In genomic region chr9:91900057-91900816, GRCh38 we compare ENCODE assay signal across 1 cellular context.
TF ChIP-seq lines count a peak whose summit lies in the region.

No MANE protein-coding gene starts in this region.

TF ChIP-seq in K562, 482 proteins besides CTCF, POLR2A, EP300 and RAD21 (continued from another document and continues in another):
- TF ChIP-seq DEAF1 (CRISPR knock-in tag; IDR thresholded peaks at IDR 0.05) (no peak), HDGF (IDR thresholded peaks at IDR 0.05) (no peak), SUPT5H (IDR thresholded peaks at IDR 0.05) (peak; percentile 54; the same call in 1 of the 2 replicates), MLLT1 (IDR thresholded peaks at IDR 0.05) (no peak), TFAP4 (CRISPR knock-in tag; IDR thresholded peaks at IDR 0.05; ENCODE audit: borderline replicate concordance) (peak; percentile 89), ZNF212 (CRISPR knock-in tag; IDR thresholded peaks at IDR 0.05) (no peak), MYNN (IDR thresholded peaks at IDR 0.05) (peak; percentile 93), MYNN (CRISPR knock-in tag; IDR thresholded peaks at IDR 0.05) (no peak), ZNF239 (CRISPR knock-in tag; IDR thresholded peaks at IDR 0.05) (no peak), ATF2 (CRISPR knock-in tag; IDR thresholded peaks at IDR 0.05) (no peak), SMARCB1 (IDR thresholded peaks at IDR 0.05; ENCODE audit: insufficient read length, low read depth) (peak; percentile 39), RNF219 (CRISPR knock-in tag; IDR thresholded peaks at IDR 0.05) (no peak), ZBTB7A (IDR thresholded peaks at IDR 0.05; ENCODE audit: borderline replicate concordance, control insufficient read depth, low read depth, low read length) (peak; percentile 93), PATZ1 (CRISPR knock-in tag; IDR thresholded peaks at IDR 0.05; ENCODE audit: borderline replicate concordance) (peak; percentile 71; the same call in 1 of the 2 replicates), CBFA2T3 (IDR thresholded peaks at IDR 0.05) (no peak), JUND (IDR thresholded peaks at IDR 0.05; ENCODE audit: borderline replicate concordance, low read depth, low read length) (peak; percentile 59; the same call in 1 of the 2 replicates), JUND (tag; IDR thresholded peaks at IDR 0.05; ENCODE audit: borderline replicate concordance, low read depth, low read length) (peak; percentile 37; the same call in 2 of the 3 replicates), ETV6 (IDR thresholded peaks at IDR 0.05; ENCODE audit: borderline replicate concordance in 1 of 2, low read depth in 2 of 2, low read length in 1 of 2) (no peak), ETV6 (CRISPR knock-in tag; IDR thresholded peaks at IDR 0.05; ENCODE audit: borderline replicate concordance) (peak; percentile 93; the same call in 1 of the 2 replicates), MCM7 (IDR thresholded peaks at IDR 0.05) (no peak), TBP (optimal IDR thresholded peaks at IDR 0.05; ENCODE audit: low read depth, low read length) (peak; percentile 14), EWSR1 (IDR thresholded peaks at IDR 0.05; ENCODE audit: borderline replicate concordance, low read depth, partially characterized antibody) (no peak), CGGBP1 (CRISPR knock-in tag; IDR thresholded peaks at IDR 0.05) (no peak), MGA (IDR thresholded peaks at IDR 0.05) (no peak), HNRNPLL (IDR thresholded peaks at IDR 0.05; ENCODE audit: low read depth, low read length, poor library complexity, severe bottlenecking) (no peak)
